ENCODE assay signal across 7 cellular contexts in genomic region chr4:57305836-57306235, GRCh38.
"Had no signal": no experiment of that assay in that cellular context is flagged by ENCODE, and none has a peak within 500 bp of the region (broad histone marks: within the 10 kb centered on the region; RNA-seq: fewer than 3 reads in every experiment).

No MANE protein-coding gene starts in this region.

- FAIRE-seq: G401.6, GM12878, GM12891, GM12892, GM18507 had no signal

- H3K4me3 ChIP-seq: GM12878 had no signal

- DNase-seq: GDM1, GF-D8 had no signal
